8 cellular contexts compared by ENCODE assay signal in genomic region chr16:85583491-85584181, GRCh38. TPM values are rescaled to one million over a fixed set of nuclear protein-coding genes. Genes with fewer than 3 reads are reported as not detected.
A peak's percentile ranks its signal among the peaks of the same experiment; 100 is the strongest.
DNase-seq lines count a peak whose midpoint lies in the region; ATAC-seq and TF ChIP-seq lines count a peak whose summit lies in the region.

No MANE protein-coding gene starts in this region.

- ATAC-seq in right lobe of liver = no peak
- no peak for ATAC-seq in HG03135 (IDR thresholded peaks at IDR 0.05; ENCODE audit: unreplicated experiment)
- ATAC-seq in heart right ventricle = no peak

- CTCF ChIA-PET in AG04450 (lab: Charles Lee) = interaction anchor here (1.2 kb wide), 1 partner anchor 164 kb away, joined by 4 read pairs; no protein-coding TSS in a partner anchor

- DNase-seq in AG04450 (ENCODE audit: low read depth, low spot score) (peak; percentile 56), medulla oblongata (ENCODE audit: extremely low spot score) (peak; percentile 26), right lobe of liver (no peak), UCSD-AML1 (lab: John Stamatoyannopoulos, UW; ENCODE audit: unreplicated experiment) (no peak), heart right ventricle (no peak)
- DNase-seq in activated naive CD8-positive, alpha-beta T cell treated with anti-CD3 and anti-CD28 coated beads, Interleukin-2, amount 50 U/mL, for 16 hours (ENCODE audit: low read depth, low spot score) = peak; percentile 4

- no peak for TF ChIP-seq POLR2A in right lobe of liver (IDR thresholded peaks at IDR 0.05)

- H3K4me3 ChIP-seq in AG04450 (ENCODE audit: low read depth, low read length) = no peak overlapping the region
- peak overlapping the region; percentile 20; the same call in 1 of the 2 replicates for H3K4me3 ChIP-seq in HUES6 (ENCODE audit: low read depth, low read length)
- H3K4me3 ChIP-seq in right lobe of liver = no peak overlapping the region
- H3K4me3 ChIP-seq in heart right ventricle = no peak overlapping the region

- H3K9me3 ChIP-seq in AG04450 (ENCODE audit: control insufficient read depth, insufficient read depth, low read length) = peaks cover 9% of the 10 kb centered on the region
- H3K9me3 ChIP-seq in HUES6 (ENCODE audit: control insufficient read depth, insufficient read depth, low read depth, low read length) = no peaks in the 10 kb centered on the region; the same call in 1 of the 2 replicates
- H3K9me3 ChIP-seq in right lobe of liver = no peaks in the 10 kb centered on the region
- H3K9me3 ChIP-seq in heart right ventricle = no peaks in the 10 kb centered on the region

- H3K27ac ChIP-seq in AG04450 (ENCODE audit: low read depth, low read length) (peak overlapping the region; percentile 73), HUES6 (ENCODE audit: low read depth, low read length) (no peak overlapping the region), right lobe of liver (no peak overlapping the region), heart right ventricle (no peak overlapping the region)

- TF ChIP-seq CTCF in AG04450 (IDR thresholded peaks at IDR 0.05; ENCODE audit: low read depth, low read length) (no peak), right lobe of liver (IDR thresholded peaks at IDR 0.05) (no peak), heart right ventricle (IDR thresholded peaks at IDR 0.05) (no peak)

- H3K4me1 ChIP-seq in HUES6 (ENCODE audit: control insufficient read depth, insufficient read depth, low read length) (peaks cover 94% of the 10 kb centered on the region), right lobe of liver (no peaks in the 10 kb centered on the region), heart right ventricle (peaks cover 3 to 30% (median 15%) of the 10 kb centered on the region in 9 donors)

- no peaks in the 10 kb centered on the region for H3K27me3 ChIP-seq in AG04450 (ENCODE audit: control insufficient read depth, insufficient read depth, low read length)
- peaks cover 60% of the 10 kb centered on the region for H3K27me3 ChIP-seq in HUES6 (ENCODE audit: control insufficient read depth, insufficient read depth, low read length)
- H3K27me3 ChIP-seq in right lobe of liver = no peaks in the 10 kb centered on the region
- no peaks in the 10 kb centered on the region for H3K27me3 ChIP-seq in heart right ventricle

- H3K36me3 ChIP-seq in HUES6 (ENCODE audit: control insufficient read depth, insufficient read depth, low read length) (no peaks in the 10 kb centered on the region), right lobe of liver (no peaks in the 10 kb centered on the region), heart right ventricle (no peaks in the 10 kb centered on the region)

- peak overlapping the region; percentile 60 for H3K9ac ChIP-seq in HUES6 (ENCODE audit: low read length)

- intact Hi-C loops in right lobe of liver (cut with DNase I) = no loop called here
- intact Hi-C loops in heart right ventricle (cut with DNase I) = no loop called here

- POLR2A ChIA-PET in AG04450 (lab: Yijun Ruan, JAX) = interaction anchor here (0.6 to 0.7 kb wide), 2 partner anchors 29 to 69 kb away, joined by 3 to 4 read pairs; no protein-coding TSS in a partner anchor

- 75% methylated on average over 10 of the region's 22 CpGs for WGBS in right lobe of liver (ENCODE audit: insufficient coverage, low coverage, low lambda C conversion rate, missing lambda C conversion rate)
- 88 to 90% methylated on average over 22 of the region's 22 CpGs for WGBS in heart right ventricle, 2 donors

RNA-seq across cellular contexts. Expression of gene GSE1, which starts 29.5 kb away (rescaled TPM):
- polyA plus RNA-seq in AG04450 (2011; rRNA removed) = 18.2 and 21.0 TPM in 2 replicates
- 23.7 and 24.1 TPM in 2 replicates for polyA minus RNA-seq in AG04450 (2011; rRNA and poly(A)+ RNA removed)
- 10 to 100 TPM; 30.0 to 48.0 (median 38.8) TPM for total RNA-seq in right lobe of liver
- total RNA-seq in heart right ventricle = 10 to 100 TPM; 31.1 to 53.2 (median 33.6) TPM
- 10 to 100 TPM; 15.6 to 25.0 TPM for polyA plus RNA-seq in heart right ventricle

Comparison
In these comparisons a context has a peak if more than half of its experiments do, and no peak if none do; other contexts are left out.
1. DNase-seq: peak in AG04450 (single experiment), activated naive CD8-positive, alpha-beta T cell treated with anti-CD3 and anti-CD28 coated beads, Interleukin-2, amount 50 U/mL, for 16 hours (single experiment) and medulla oblongata (single experiment); none in right lobe of liver (0 of 3), UCSD-AML1 (single experiment) and heart right ventricle (0 of 2).